Comparison of ENCODE assay signal across 1 cellular context in the genomic region with DNA sequence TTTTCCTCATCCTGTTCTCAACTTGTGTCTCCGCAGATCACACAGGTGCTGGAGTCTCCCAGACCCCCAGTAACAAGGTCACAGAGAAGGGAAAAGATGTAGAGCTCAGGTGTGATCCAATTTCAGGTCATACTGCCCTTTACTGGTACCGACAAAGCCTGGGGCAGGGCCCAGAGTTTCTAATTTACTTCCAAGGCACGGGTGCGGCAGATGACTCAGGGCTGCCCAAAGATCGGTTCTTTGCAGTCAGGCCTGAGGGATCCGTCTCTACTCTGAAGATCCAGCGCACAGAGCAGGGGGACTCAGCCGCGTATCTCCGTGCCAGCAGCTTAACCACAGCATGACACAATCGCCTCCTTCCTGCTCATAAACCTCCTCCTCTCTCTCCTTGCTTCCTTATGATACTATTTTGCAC.
TF ChIP-seq lines count a peak whose summit lies in the region.

No MANE protein-coding gene starts in this region.

TF ChIP-seq in SK-N-SH treated with all-trans-retinoic acid at 6 μM for 48 hours, 23 proteins besides CTCF, POLR2A, EP300 and RAD21 (continued from another document):
- TF ChIP-seq, protein P1, sequence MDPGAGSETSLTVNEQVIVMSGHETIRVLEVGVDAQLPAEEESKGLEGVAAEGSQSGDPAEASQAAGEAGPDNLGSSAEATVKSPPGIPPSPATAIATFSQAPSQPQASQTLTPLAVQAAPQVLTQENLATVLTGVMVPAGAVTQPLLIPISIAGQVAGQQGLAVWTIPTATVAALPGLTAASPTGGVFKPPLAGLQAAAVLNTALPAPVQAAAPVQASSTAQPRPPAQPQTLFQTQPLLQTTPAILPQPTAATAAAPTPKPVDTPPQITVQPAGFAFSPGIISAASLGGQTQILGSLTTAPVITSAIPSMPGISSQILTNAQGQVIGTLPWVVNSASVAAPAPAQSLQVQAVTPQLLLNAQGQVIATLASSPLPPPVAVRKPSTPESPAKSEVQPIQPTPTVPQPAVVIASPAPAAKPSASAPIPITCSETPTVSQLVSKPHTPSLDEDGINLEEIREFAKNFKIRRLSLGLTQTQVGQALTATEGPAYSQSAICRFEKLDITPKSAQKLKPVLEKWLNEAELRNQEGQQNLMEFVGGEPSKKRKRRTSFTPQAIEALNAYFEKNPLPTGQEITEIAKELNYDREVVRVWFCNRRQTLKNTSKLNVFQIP (CRISPR knock-in tag; IDR thresholded peaks at IDR 0.05; ENCODE audit: borderline replicate concordance, low read depth) = no peak
- TF ChIP-seq BACH2 (CRISPR knock-in tag; IDR thresholded peaks at IDR 0.05; ENCODE audit: borderline replicate concordance) (no peak), ZC3H10 (CRISPR knock-in tag; IDR thresholded peaks at IDR 0.05) (no peak), TOX (CRISPR knock-in tag; IDR thresholded peaks at IDR 0.05; ENCODE audit: borderline replicate concordance) (no peak)
